Comparison of ENCODE assay signal across 22 cellular contexts in genomic region chr17:62444063-62444462, GRCh38. TPM values are rescaled to one million over a fixed set of nuclear protein-coding genes. Genes with fewer than 3 reads are reported as not detected.
A peak's percentile ranks its signal among the peaks of the same experiment; 100 is the strongest.
DNase-seq lines count a peak whose midpoint lies in the region; ATAC-seq, FAIRE-seq and TF ChIP-seq lines count a peak whose summit lies in the region.
"Had no signal": no experiment of that assay in that cellular context is flagged by ENCODE, and none has a peak within 500 bp of the region (broad histone marks: within the 10 kb centered on the region; RNA-seq: fewer than 3 reads in every experiment).

No MANE protein-coding gene starts in this region.

- no peak overlapping the region for H2BK120ac ChIP-seq in trophoblast cell (ENCODE audit: insufficient read depth, low read length, poor library complexity)

- no peak overlapping the region for H3K9ac ChIP-seq in HepG2 (ENCODE audit: insufficient read depth, low read depth, low read length)
- H3K9ac ChIP-seq in trophoblast cell (ENCODE audit: low read length), result no peak overlapping the region
- H3K9ac ChIP-seq: BLaER1 treated with 17β-estradiol and CSF1 and Interleukin-3, amounts not matched to agents 10 nM and 100 nM had no signal

- DNase-seq in right lobe of liver (no peak), HepG2 (ENCODE audit: low spot score) (no peak), left lobe of liver (ENCODE audit: low spot score) (no peak), trophoblast cell (peak; percentile 1 to 56), HUDEP-2 (lab: John Stamatoyannopoulos, UW; ENCODE audit: unreplicated experiment in 76 of 76) (no peak), NCI-H1694 treated with DMSO at 0.1 percent for 48 hours (lab: John Stamatoyannopoulos, UW) (no peak), heart right ventricle (no peak)
- DNase-seq: AML-193; Caco-2; Calu3; CD4-positive, alpha-beta T cell; CD8-positive, alpha-beta T cell; DMS79 treated with DMSO at 0.1 percent for 48 hours; GF-D8 had no signal

- POLR2A ChIA-PET in HepG2 (lab: Yijun Ruan, JAX), result no interaction called here

- H3K79me1 ChIP-seq in trophoblast cell (ENCODE audit: low read length), result no peaks in the 10 kb centered on the region

- H3K23ac ChIP-seq in trophoblast cell (ENCODE audit: low read length), result no peak overlapping the region

- H3K36me3 ChIP-seq in right lobe of liver, result peaks cover 0 to 36% (median 20%) of the 10 kb centered on the region in 4 donors
- H3K36me3 ChIP-seq in HepG2 (replicated peaks in 1 of 2; ENCODE audit: control insufficient read depth in 1 of 2, insufficient read depth in 2 of 2, low read length in 2 of 2), result peaks cover 17 to 66% of the 10 kb centered on the region in 2 experiments
- H3K36me3 ChIP-seq in trophoblast cell (ENCODE audit: control insufficient read depth in 1 of 2, insufficient read depth in 2 of 2, low read length in 2 of 2), result peaks cover 19 to 26% of the 10 kb centered on the region in 2 experiments
- peaks cover 0 to 100% (median 37%) of the 10 kb centered on the region in 9 donors for H3K36me3 ChIP-seq in heart right ventricle

- TF ChIP-seq CTCF in right lobe of liver (IDR thresholded peaks at IDR 0.05), result no peak
- no peak for TF ChIP-seq CTCF in HepG2 (CRISPR knock-in tag; IDR thresholded peaks at IDR 0.05)
- no peak for TF ChIP-seq CTCF in heart right ventricle (IDR thresholded peaks at IDR 0.05)

- H4K91ac ChIP-seq in trophoblast cell (ENCODE audit: low read depth, low read length), result no peak overlapping the region

- no peak overlapping the region for H3K18ac ChIP-seq in trophoblast cell (ENCODE audit: low read length)

- TF ChIP-seq EP300 in HepG2 (IDR thresholded peaks at IDR 0.05; ENCODE audit: low read depth in 2 of 2, low read length in 2 of 2), result no peak
- TF ChIP-seq EP300 in HepG2 (CRISPR knock-in tag; IDR thresholded peaks at IDR 0.05; ENCODE audit: borderline replicate concordance), result no peak

- in situ Hi-C loops in HepG2 (cut with HindIII; ENCODE audit: extremely low pct_ligation_motif_present, low pct_unique_long_range_greater_than_20kb), result no loop called here

- H4K8ac ChIP-seq in trophoblast cell (ENCODE audit: low read depth, low read length), result no peak overlapping the region

- H4K20me1 ChIP-seq in HepG2 (ENCODE audit: insufficient read depth, low read length), result no peaks in the 10 kb centered on the region
- H4K20me1 ChIP-seq: BLaER1 treated with 17β-estradiol and CSF1 and Interleukin-3, amounts not matched to agents 10 nM and 100 nM had no signal

- no peak overlapping the region for H3K4ac ChIP-seq in trophoblast cell (ENCODE audit: low read depth, low read length)

- no peak for TF ChIP-seq RAD21 in HepG2 (CRISPR knock-in tag; IDR thresholded peaks at IDR 0.05)

- CTCF ChIA-PET in HepG2 (lab: Yijun Ruan, JAX; ENCODE audit: low intra/inter-chr PET ratio, low total read pairs), result no interaction called here

- ATAC-seq in right lobe of liver (peak in 3 of 4 donors; percentile 25 to 53 (median 43)), HepG2 (no peak), left lobe of liver (peak; percentile 36), heart right ventricle (no peak)
- ATAC-seq: A549; CD8-positive, alpha-beta T cell had no signal

- TF ChIP-seq POLR2A in right lobe of liver (IDR thresholded peaks at IDR 0.05) (no peak), HepG2 (IDR thresholded peaks at IDR 0.05; ENCODE audit: insufficient read depth in 1 of 2, low read depth in 2 of 2, low read length in 2 of 2) (no peak)

- no peaks in the 10 kb centered on the region for H3K9me3 ChIP-seq in right lobe of liver
- H3K9me3 ChIP-seq in HepG2 (ENCODE audit: low read length), result no peaks in the 10 kb centered on the region
- H3K9me3 ChIP-seq in trophoblast cell (ENCODE audit: insufficient read depth, low read depth, low read length), result no peaks in the 10 kb centered on the region
- no peaks in the 10 kb centered on the region for H3K9me3 ChIP-seq in heart right ventricle
- H3K9me3 ChIP-seq: A549; BLaER1 treated with 17β-estradiol and CSF1 and Interleukin-3, amounts not matched to agents 10 nM and 100 nM; Caco-2 had no signal

- H3K4me1 ChIP-seq in right lobe of liver (no peaks in the 10 kb centered on the region), HepG2 (ENCODE audit: insufficient read depth, low read length) (peaks cover 6% of the 10 kb centered on the region; the same call in 1 of the 2 replicates), trophoblast cell (ENCODE audit: control insufficient read depth in 1 of 2, insufficient read depth in 2 of 2, low read length in 2 of 2) (no peaks in the 10 kb centered on the region), heart right ventricle (no peaks in the 10 kb centered on the region)
- H3K4me1 ChIP-seq: A549; BLaER1 treated with 17β-estradiol and CSF1 and Interleukin-3, amounts not matched to agents 10 nM and 100 nM; Caco-2 had no signal

- no peak overlapping the region for H2BK12ac ChIP-seq in trophoblast cell (ENCODE audit: low read length)

- H2AFZ ChIP-seq in HepG2 (ENCODE audit: low read length) (no peak overlapping the region), trophoblast cell (ENCODE audit: insufficient read depth, low read length, poor library complexity) (no peak overlapping the region)

- no peak overlapping the region for H2AK5ac ChIP-seq in trophoblast cell (ENCODE audit: low read length)

- H3K14ac ChIP-seq in trophoblast cell (ENCODE audit: low read length), result no peak overlapping the region

- H4K12ac ChIP-seq in trophoblast cell (ENCODE audit: low read depth, low read length), result no peak overlapping the region

- H3K4me2 ChIP-seq in HepG2 (ENCODE audit: low read depth, low read length) (no peak overlapping the region), trophoblast cell (ENCODE audit: low read length) (no peak overlapping the region)
- H3K4me2 ChIP-seq: A549; BLaER1 treated with 17β-estradiol and CSF1 and Interleukin-3, amounts not matched to agents 10 nM and 100 nM had no signal

- WGBS in right lobe of liver (ENCODE audit: insufficient coverage, low coverage, low lambda C conversion rate, missing lambda C conversion rate), result 27% methylated on average over 2 of the region's 4 CpGs
- WGBS in HepG2 (ENCODE audit: low lambda C conversion rate), result 94% methylated on average over 4 of the region's 4 CpGs
- WGBS in trophoblast cell (ENCODE audit: extremely low coverage, insufficient coverage, insufficient read length), result no CpG with 5 or more reads among the region's 4 CpGs
- 92 to 96% methylated on average over 4 of the region's 4 CpGs for WGBS in heart right ventricle, 2 donors

- H3K4me3 ChIP-seq in right lobe of liver, result no peak overlapping the region
- no peak overlapping the region for H3K4me3 ChIP-seq in HepG2 (replicated peaks in 1 of 3; ENCODE audit: insufficient read depth in 1 of 3, low read depth in 2 of 3, low read length in 3 of 3)
- no peak overlapping the region for H3K4me3 ChIP-seq in trophoblast cell (ENCODE audit: low read depth, low read length)
- H3K4me3 ChIP-seq in heart right ventricle, result no peak overlapping the region
- H3K4me3 ChIP-seq: A549; BLaER1 treated with 17β-estradiol and CSF1 and Interleukin-3, amounts not matched to agents 10 nM and 100 nM had no signal

- no peak overlapping the region for H2BK5ac ChIP-seq in trophoblast cell (ENCODE audit: low read depth, low read length, poor library complexity)

- FAIRE-seq in HepG2 (lab: Jason Lieb, UNC), result no peak
- FAIRE-seq: A549, D721Med, G401.6, GM12891, GM19239 had no signal

- BruUV-seq in HepG2 (replicated peaks; lab: Mats Ljungman, UMichigan), result no TSS peak

- H3K27me3 ChIP-seq in right lobe of liver (no peaks in the 10 kb centered on the region), HepG2 (ENCODE audit: control insufficient read depth in 1 of 2, insufficient read depth in 2 of 2, low read length in 2 of 2) (no peaks in the 10 kb centered on the region), trophoblast cell (ENCODE audit: insufficient read depth, low read length) (no peaks in the 10 kb centered on the region), heart right ventricle (no peaks in the 10 kb centered on the region)
- H3K27me3 ChIP-seq: BLaER1 treated with 17β-estradiol and CSF1 and Interleukin-3, amounts not matched to agents 10 nM and 100 nM had no signal

- H3K27ac ChIP-seq in right lobe of liver, result no peak overlapping the region
- H3K27ac ChIP-seq in HepG2 (ENCODE audit: extremely low read length, insufficient read depth, low read length), result no peak overlapping the region
- H3K27ac ChIP-seq in trophoblast cell (ENCODE audit: low read depth, low read length), result no peak overlapping the region
- no peak overlapping the region for H3K27ac ChIP-seq in heart right ventricle
- H3K27ac ChIP-seq: 22Rv1; A549; BLaER1 treated with 17β-estradiol and CSF1 and Interleukin-3, amounts not matched to agents 10 nM and 100 nM; C4-2B had no signal

- intact Hi-C loops in right lobe of liver (cut with DNase I) (no loop called here), HepG2 (cut with micrococcal nuclease; ENCODE audit: unreplicated experiment) (no loop called here), heart right ventricle (cut with DNase I) (no loop called here)

- H3K79me2 ChIP-seq in HepG2 (ENCODE audit: insufficient read depth, low read length) (no peaks in the 10 kb centered on the region), trophoblast cell (ENCODE audit: control insufficient read depth, insufficient read depth, low read length, poor library complexity) (no peaks in the 10 kb centered on the region)

RNA-seq across cellular contexts. Expression of gene METTL2A, which starts 20.4 kb away (rescaled TPM):
- 10 to 100 TPM in 1 of 6 experiments, 1 to 10 TPM in 5; 8.0 to 12.1 (median 9.3) TPM for total RNA-seq in right lobe of liver
- total RNA-seq in HepG2 (2016; rRNA removed; fragmentation: Illumina TruSeq; extraction: Trizol), result 32.3 and 32.7 TPM in 2 replicates
- total RNA-seq in HepG2 (2016; cell fraction: cytosol; rRNA removed; fragmentation: Illumina TruSeq; extraction: Trizol; ENCODE audit: low read depth), result 9.2 and 9.4 TPM in 2 replicates
- 32.8 and 37.2 TPM in 2 replicates for total RNA-seq in HepG2 (2016; cell fraction: insoluble cytoplasmic fraction; rRNA removed; fragmentation: Illumina TruSeq; extraction: Trizol)
- 19.0 and 20.4 TPM in 2 replicates for total RNA-seq in HepG2 (2016; cell fraction: membrane; rRNA removed; fragmentation: Illumina TruSeq; extraction: Trizol)
- total RNA-seq in HepG2 (2016; cell fraction: nucleus; rRNA removed; fragmentation: Illumina TruSeq; extraction: Trizol), result 18.3 and 25.3 TPM in 2 replicates
- 14.1 and 15.6 TPM in 2 replicates for polyA plus RNA-seq in HepG2 (2011; rRNA removed)
- polyA plus RNA-seq in HepG2 (2011; cell fraction: cytosol; rRNA removed), result 10.4 and 14.4 TPM in 2 replicates
- polyA plus RNA-seq in HepG2 (2011; cell fraction: nucleus; rRNA removed), result 6.6 and 6.8 TPM in 2 replicates
- 15.5 and 18.0 TPM in 2 replicates for polyA plus RNA-seq in HepG2 (2012)
- 10.1 and 10.7 TPM in 2 replicates for polyA plus RNA-seq in HepG2 (2016; cell fraction: cytosol; fragmentation: Illumina TruSeq; extraction: Trizol; ENCODE audit: low read depth)
- polyA plus RNA-seq in HepG2 (2016; cell fraction: insoluble cytoplasmic fraction; fragmentation: Illumina TruSeq; extraction: Trizol; ENCODE audit: low read depth), result 30.7 and 30.9 TPM in 2 replicates
- 13.5 and 16.4 TPM in 2 replicates for polyA plus RNA-seq in HepG2 (2016; cell fraction: membrane; fragmentation: Illumina TruSeq; extraction: Trizol; ENCODE audit: low read depth)
- 30.0 and 32.5 TPM in 2 replicates for polyA plus RNA-seq in HepG2 (2016; cell fraction: nucleus; fragmentation: Illumina TruSeq; extraction: Trizol; ENCODE audit: insufficient read depth, low read depth)
- polyA minus RNA-seq in HepG2 (2011; rRNA and poly(A)+ RNA removed; ENCODE audit: low replicate concordance), result 10.1 and 17.2 TPM in 2 replicates
- polyA minus RNA-seq in HepG2 (2011; cell fraction: cytosol; rRNA and poly(A)+ RNA removed), result 13.4 and 14.8 TPM in 2 replicates
- 20.7 and 25.7 TPM in 2 replicates for polyA minus RNA-seq in HepG2 (2011; cell fraction: nucleus; rRNA and poly(A)+ RNA removed)
- 7.8 TPM for total RNA-seq in left lobe of liver
- polyA plus RNA-seq in trophoblast cell (2013), result 12.5 and 13.9 TPM in 2 replicates
- total RNA-seq in heart right ventricle, result 10 to 100 TPM; 16.4 to 19.5 (median 18.1) TPM
- 10 to 100 TPM in 1 of 2 donors, 1 to 10 TPM in 1; 6.6 to 15.4 TPM for polyA plus RNA-seq in heart right ventricle

RNA-seq across cellular contexts. Expression of gene TLK2, which starts 34.6 kb away (rescaled TPM):
- total RNA-seq in right lobe of liver (10 to 100 TPM; 11.6 to 13.8 (median 12.6) TPM), HepG2 (2016; rRNA removed; fragmentation: Illumina TruSeq; extraction: Trizol) (58.7 and 64.6 TPM in 2 replicates), left lobe of liver (11.4 TPM), heart right ventricle (10 to 100 TPM; 25.8 to 41.9 (median 31.8) TPM)
- 34.5 and 37.0 TPM in 2 replicates for total RNA-seq in HepG2 (2016; cell fraction: cytosol; rRNA removed; fragmentation: Illumina TruSeq; extraction: Trizol; ENCODE audit: low read depth)
- total RNA-seq in HepG2 (2016; cell fraction: insoluble cytoplasmic fraction; rRNA removed; fragmentation: Illumina TruSeq; extraction: Trizol), result 57.0 and 69.7 TPM in 2 replicates
- 52.6 and 60.1 TPM in 2 replicates for total RNA-seq in HepG2 (2016; cell fraction: membrane; rRNA removed; fragmentation: Illumina TruSeq; extraction: Trizol)
- total RNA-seq in HepG2 (2016; cell fraction: nucleus; rRNA removed; fragmentation: Illumina TruSeq; extraction: Trizol), result 52.2 and 62.5 TPM in 2 replicates
- polyA plus RNA-seq in HepG2 (2011; rRNA removed) (58.8 and 60.8 TPM in 2 replicates), heart right ventricle (10 to 100 TPM in 1 of 2 donors, 1 to 10 TPM in 1; 9.2 to 12.0 TPM)
- 34.3 and 44.3 TPM in 2 replicates for polyA plus RNA-seq in HepG2 (2011; cell fraction: cytosol; rRNA removed)
- 34.8 and 35.7 TPM in 2 replicates for polyA plus RNA-seq in HepG2 (2011; cell fraction: nucleus; rRNA removed)
- polyA plus RNA-seq in HepG2 (2012), result 25.7 and 28.6 TPM in 2 replicates
- polyA plus RNA-seq in HepG2 (2016; cell fraction: cytosol; fragmentation: Illumina TruSeq; extraction: Trizol; ENCODE audit: low read depth), result 8.7 and 9.3 TPM in 2 replicates
- polyA plus RNA-seq in HepG2 (2016; cell fraction: insoluble cytoplasmic fraction; fragmentation: Illumina TruSeq; extraction: Trizol; ENCODE audit: low read depth), result 47.4 and 53.6 TPM in 2 replicates
- 23.7 and 27.0 TPM in 2 replicates for polyA plus RNA-seq in HepG2 (2016; cell fraction: membrane; fragmentation: Illumina TruSeq; extraction: Trizol; ENCODE audit: low read depth)
- 36.7 and 42.8 TPM in 2 replicates for polyA plus RNA-seq in HepG2 (2016; cell fraction: nucleus; fragmentation: Illumina TruSeq; extraction: Trizol; ENCODE audit: insufficient read depth, low read depth)
- polyA minus RNA-seq in HepG2 (2011; rRNA and poly(A)+ RNA removed; ENCODE audit: low replicate concordance), result 105 and 145 TPM in 2 replicates
- 50.6 and 60.3 TPM in 2 replicates for polyA minus RNA-seq in HepG2 (2011; cell fraction: cytosol; rRNA and poly(A)+ RNA removed)
- polyA minus RNA-seq in HepG2 (2011; cell fraction: nucleus; rRNA and poly(A)+ RNA removed), result 101 and 125 TPM in 2 replicates
- polyA plus RNA-seq in trophoblast cell (2013), result 21.3 and 22.8 TPM in 2 replicates

Comparison
In these comparisons a context has a peak if more than half of its experiments do, and no peak if none do; other contexts are left out.
1. ATAC-seq: peak in right lobe of liver (3 of 4) and left lobe of liver (single experiment); none in HepG2 (single experiment) and heart right ventricle (0 of 8).
2. DNase-seq: peak in trophoblast cell (2 of 2); none in right lobe of liver (0 of 3), HepG2 (single experiment), left lobe of liver (single experiment), HUDEP-2 (0 of 76), NCI-H1694 treated with DMSO at 0.1 percent for 48 hours (single experiment) and heart right ventricle (0 of 2).